ENCODE assay signal across 1 cellular context in the genomic region with DNA sequence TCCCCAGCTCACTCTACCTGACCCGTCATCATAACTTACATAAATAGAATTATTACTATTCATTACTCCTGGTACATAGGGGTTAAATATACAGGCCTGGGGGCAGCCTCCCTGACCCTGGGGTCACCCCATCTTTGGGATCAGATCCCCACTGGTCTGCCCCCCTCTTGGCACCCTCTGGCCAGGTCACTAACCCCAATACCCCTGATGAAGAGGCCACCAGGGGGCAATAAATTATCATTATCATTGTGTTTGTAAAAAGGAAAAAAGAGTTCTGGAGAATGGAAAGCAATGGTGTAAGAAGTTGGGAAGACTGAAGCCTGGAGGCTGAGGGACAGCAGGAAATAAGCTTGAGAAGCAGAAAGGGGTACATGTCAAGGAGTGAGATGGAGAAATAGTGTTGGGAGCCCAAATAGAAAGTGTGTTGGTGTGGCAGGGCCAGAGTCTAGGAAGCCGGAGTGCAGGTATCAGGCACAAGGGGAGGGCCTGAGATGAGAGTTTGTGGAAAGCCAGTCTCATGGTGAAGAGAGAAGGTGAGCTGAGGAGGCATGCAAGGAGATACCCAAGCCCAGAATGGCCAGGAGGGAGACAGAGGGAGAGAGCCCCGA.
TF ChIP-seq lines count a peak whose summit lies in the region.

No MANE protein-coding gene starts in this region.

TF ChIP-seq in endothelial cell of umbilical vein, 7 proteins besides CTCF, POLR2A, EP300 and RAD21 (continued from another document):
- no peak for TF ChIP-seq MYC (IDR thresholded peaks at IDR 0.05; ENCODE audit: low read depth, low read length)
- no peak for TF ChIP-seq EZH2 (IDR thresholded peaks at IDR 0.05; ENCODE audit: borderline replicate concordance, low read depth, low read length, severe bottlenecking)
- TF ChIP-seq POLR2AphosphoS5 (IDR thresholded peaks at IDR 0.05; ENCODE audit: insufficient read depth, low read depth, low read length) = no peak
- TF ChIP-seq GATA2 (IDR thresholded peaks at IDR 0.05; ENCODE audit: insufficient read depth, insufficient read length, low read depth, low read length) = no peak
- TF ChIP-seq JUN (IDR thresholded peaks at IDR 0.05; ENCODE audit: borderline replicate concordance, insufficient read depth, insufficient read length, low read depth) = no peak
- no peak for TF ChIP-seq FOS (IDR thresholded peaks at IDR 0.05; ENCODE audit: borderline replicate concordance, insufficient read depth, low read length)
